ENCODE assay signal across 13 cellular contexts in the genomic region with DNA sequence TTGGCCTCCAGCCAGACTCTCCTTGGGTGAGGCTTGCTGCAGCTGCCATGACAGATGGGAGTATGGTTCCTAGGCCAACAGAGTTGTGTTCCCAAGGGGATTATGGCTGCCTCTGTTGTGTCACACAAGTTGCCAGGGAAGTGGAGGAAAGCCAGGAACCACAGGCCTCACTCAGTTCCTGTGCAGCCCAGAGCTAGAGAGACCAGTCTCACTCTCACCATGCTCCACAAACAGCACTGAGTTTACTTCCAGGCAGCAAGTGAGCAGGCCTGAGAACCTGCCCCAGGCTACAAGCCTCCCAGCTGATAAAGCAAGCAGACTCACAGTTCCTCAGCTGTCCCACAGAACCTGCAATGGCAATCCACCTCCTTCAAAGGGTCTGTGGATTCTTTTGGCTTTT.
DNase-seq lines count a peak whose midpoint lies in the region; ATAC-seq and TF ChIP-seq lines count a peak whose summit lies in the region.
"Had no signal": no experiment of that assay in that cellular context is flagged by ENCODE, and none has a peak within 500 bp of the region (broad histone marks: within the 10 kb centered on the region; RNA-seq: fewer than 3 reads in every experiment).

No MANE protein-coding gene starts in this region.

- ATAC-seq in HG02588 (IDR thresholded peaks at IDR 0.05; ENCODE audit: unreplicated experiment) (no peak), HG03520 (IDR thresholded peaks at IDR 0.05; ENCODE audit: unreplicated experiment) (no peak)
- no peak for ATAC-seq in CD4-positive, alpha-beta T cell (ENCODE audit: poor library complexity)

- no peak for TF ChIP-seq CTCF in CD4-positive, alpha-beta T cell (IDR thresholded peaks at IDR 0.05)

- DNase-seq in DMS 273 (lab: John Stamatoyannopoulos, UW; ENCODE audit: unreplicated experiment) (peak; percentile 97), NCI-H1092 treated with DMSO at 0.1 percent for 48 hours (lab: John Stamatoyannopoulos, UW) (peak; percentile 51), SHP77 (lab: John Stamatoyannopoulos, UW) (peak; percentile 91 to 96), hepatic stellate cell (ENCODE audit: low spot score) (peak; percentile 11), anterior cingulate cortex (lab: John Stamatoyannopoulos, UW) (no peak)
- DNase-seq in CD4-positive, alpha-beta T cell, result no peak
- DNase-seq: stimulated activated CD4-positive, alpha-beta T cell treated with anti-CD3 and anti-CD28 coated beads, Interleukin-2, amount 100 ng/mL, for 48 hours; stimulated activated naive CD4-positive, alpha-beta T cell had no signal

- no peaks in the 10 kb centered on the region for H3K27me3 ChIP-seq in CD4-positive, alpha-beta T cell (ENCODE audit: control insufficient read depth, insufficient read depth, low read length)
- H3K27me3 ChIP-seq: vagina had no signal

- POLR2A ChIA-PET in CD4-positive, alpha-beta T cell (lab: Charles Lee), result no interaction called here

- H3K36me3 Mint-ChIP-seq in CD4-positive, alpha-beta T cell (ENCODE audit: low read depth), result no peaks in the 10 kb centered on the region
- H3K36me3 Mint-ChIP-seq: mesothelial cell of epicardium had no signal

- H3K27ac ChIP-seq in CD4-positive, alpha-beta T cell (ENCODE audit: low read depth, low read length), result no peak overlapping the region
- H3K27ac ChIP-seq: parathyroid adenoma, vagina had no signal

- H3K9me3 ChIP-seq in CD4-positive, alpha-beta T cell (ENCODE audit: control insufficient read depth, low read length), result peaks cover 11% of the 10 kb centered on the region
- H3K9me3 ChIP-seq: vagina had no signal

- no peak overlapping the region for H3K4me3 Mint-ChIP-seq in CD4-positive, alpha-beta T cell
- H3K4me3 Mint-ChIP-seq: mesothelial cell of epicardium had no signal

- no peak overlapping the region for H3K27ac Mint-ChIP-seq in CD4-positive, alpha-beta T cell
- H3K27ac Mint-ChIP-seq: mesothelial cell of epicardium had no signal

- no peaks in the 10 kb centered on the region for H3K9me3 Mint-ChIP-seq in CD4-positive, alpha-beta T cell

- H3K27me3 Mint-ChIP-seq in CD4-positive, alpha-beta T cell, result no peaks in the 10 kb centered on the region

- CTCF ChIA-PET in CD4-positive, alpha-beta T cell (lab: Charles Lee), result no interaction called here

- intact Hi-C loops in CD4-positive, alpha-beta T cell (cut with DNase I, micrococcal nuclease), result no loop called here

- H3K4me1 Mint-ChIP-seq in CD4-positive, alpha-beta T cell (ENCODE audit: low read depth), result no peaks in the 10 kb centered on the region

Comparison
In these comparisons a context has a peak if more than half of its experiments do, and no peak if none do; other contexts are left out.
1. DNase-seq: peak in DMS 273 (single experiment), NCI-H1092 treated with DMSO at 0.1 percent for 48 hours (single experiment), SHP77 (2 of 2) and hepatic stellate cell (single experiment); none in anterior cingulate cortex (0 of 58) and CD4-positive, alpha-beta T cell (0 of 10).